10 cellular contexts compared by ENCODE assay signal in the genomic region with DNA sequence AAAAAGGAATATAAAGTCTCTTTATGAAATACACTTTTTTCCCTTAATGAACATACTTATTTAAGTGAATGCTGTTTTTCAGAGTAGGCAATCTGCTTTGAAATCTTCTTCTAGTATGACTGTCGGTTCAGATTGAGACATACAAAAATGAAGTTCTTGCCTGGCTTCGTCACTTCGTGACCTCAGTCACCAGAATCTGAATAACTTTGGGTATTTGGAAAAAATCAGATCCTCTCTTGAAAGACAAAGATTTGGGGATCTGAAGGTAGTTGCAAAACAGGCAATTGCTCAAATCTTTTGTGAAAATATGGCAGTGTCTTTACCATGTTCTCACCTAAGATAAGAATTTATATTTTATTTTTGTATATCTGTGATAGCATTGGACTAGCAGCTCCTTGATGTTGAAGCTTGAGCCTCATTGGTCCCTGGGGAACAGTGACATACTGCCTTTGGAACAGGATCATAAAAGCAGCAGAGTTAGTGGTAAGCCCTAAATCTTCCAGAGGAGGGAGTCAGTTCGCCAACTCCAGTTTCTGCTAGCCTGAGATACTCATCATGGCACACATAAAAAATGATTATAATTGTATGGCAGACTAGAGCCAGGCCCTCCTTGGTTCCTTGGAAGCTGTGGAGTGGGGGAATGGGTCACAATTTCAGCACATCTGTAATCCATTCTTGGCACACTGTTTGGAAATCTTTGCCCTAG. TPM values are rescaled to one million over a fixed set of nuclear protein-coding genes. Genes with fewer than 3 reads are reported as not detected.
DNase-seq lines count a peak whose midpoint lies in the region; ATAC-seq and TF ChIP-seq lines count a peak whose summit lies in the region.
"Had no signal": no experiment of that assay in that cellular context is flagged by ENCODE, and none has a peak within 500 bp of the region (broad histone marks: within the 10 kb centered on the region; RNA-seq: fewer than 3 reads in every experiment).

No MANE protein-coding gene starts in this region.

- H3K27ac ChIP-seq in C4-2B: no peak overlapping the region
- H3K27ac ChIP-seq in gastrocnemius medialis: no peak overlapping the region

- CTCF ChIA-PET in HEK293T (lab: Yijun Ruan, JAX): no interaction called here

- DNase-seq in HEK293T (ENCODE audit: extremely low spot score) (peak; percentile 69), SW480 (ENCODE audit: low spot score) (peak; percentile 25), left colon (no peak), gastrocnemius medialis (no peak), mesenteric fat pad (ENCODE audit: low spot score) (no peak), OCI-M2 (lab: John Stamatoyannopoulos, UW; ENCODE audit: unreplicated experiment) (no peak)
- DNase-seq: activated CD8-positive, alpha-beta memory T cell treated with anti-CD3 and anti-CD28 coated beads, Interleukin-2, amount 10 ng/mL, durations not matched to agents 7 days and 5 days; foreskin melanocyte had no signal

- in situ Hi-C loops in gastrocnemius medialis (cut with MboI; ENCODE audit: low sequenced_read_pairs in 4 of 4): loop anchor here in 2 of 4 donors (10.0 to 25.0 kb wide), 2 partner anchors 1690 to 1697 kb away; a partner anchor contains a TSS

- intact Hi-C loops in left colon (cut with DNase I, micrococcal nuclease): no loop called here
- intact Hi-C loops in gastrocnemius medialis (cut with DNase I; ENCODE audit: low total_unique reads): loop anchor here (5.0 to 10.0 kb wide), 4 partner anchors 68 to 1770 kb away; a partner anchor contains a TSS

- H3K4me3 ChIP-seq in gastrocnemius medialis: no peak overlapping the region

- H3K36me3 ChIP-seq in gastrocnemius medialis: no peaks in the 10 kb centered on the region

- H3K4me1 ChIP-seq in gastrocnemius medialis: peaks cover 28 to 38% of the 10 kb centered on the region in 2 donors

- H3K27me3 ChIP-seq in gastrocnemius medialis: no peaks in the 10 kb centered on the region

- POLR2A ChIA-PET in HEK293T (lab: Yijun Ruan, JAX): no interaction called here

- no peaks in the 10 kb centered on the region for H3K9me3 ChIP-seq in gastrocnemius medialis

- ATAC-seq in left colon: peak; percentile 31
- ATAC-seq in gastrocnemius medialis: no peak
- ATAC-seq in GM18870 (IDR thresholded peaks at IDR 0.05; ENCODE audit: unreplicated experiment): no peak
- ATAC-seq: activated CD8-positive, alpha-beta memory T cell treated with anti-CD3 and anti-CD28 coated beads, Interleukin-2, amount 10 ng/mL, durations not matched to agents 7 days and 5 days had no signal

- TF ChIP-seq CTCF in C4-2B (conservative IDR thresholded peaks at IDR 0.05): peak; percentile 27
- TF ChIP-seq CTCF in gastrocnemius medialis (IDR thresholded peaks at IDR 0.05 in 4 of 5, conservative IDR thresholded peaks at IDR 0.05 in 1 of 5): no peak

- TF ChIP-seq POLR2A in gastrocnemius medialis (IDR thresholded peaks at IDR 0.05): no peak

TF ChIP-seq in HEK293T, 16 proteins besides CTCF, POLR2A, EP300 and RAD21:
- TF ChIP-seq TARDBP (IDR thresholded peaks at IDR 0.05): no peak
- no peak for TF ChIP-seq SP1 (IDR thresholded peaks at IDR 0.05)
- TF ChIP-seq, protein P1, sequence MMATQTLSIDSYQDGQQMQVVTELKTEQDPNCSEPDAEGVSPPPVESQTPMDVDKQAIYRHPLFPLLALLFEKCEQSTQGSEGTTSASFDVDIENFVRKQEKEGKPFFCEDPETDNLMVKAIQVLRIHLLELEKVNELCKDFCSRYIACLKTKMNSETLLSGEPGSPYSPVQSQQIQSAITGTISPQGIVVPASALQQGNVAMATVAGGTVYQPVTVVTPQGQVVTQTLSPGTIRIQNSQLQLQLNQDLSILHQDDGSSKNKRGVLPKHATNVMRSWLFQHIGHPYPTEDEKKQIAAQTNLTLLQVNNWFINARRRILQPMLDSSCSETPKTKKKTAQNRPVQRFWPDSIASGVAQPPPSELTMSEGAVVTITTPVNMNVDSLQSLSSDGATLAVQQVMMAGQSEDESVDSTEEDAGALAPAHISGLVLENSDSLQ (IDR thresholded peaks at IDR 0.05): peak; percentile 88
- no peak for TF ChIP-seq ELF4 (IDR thresholded peaks at IDR 0.05)
- no peak for TF ChIP-seq FOXK2 (IDR thresholded peaks at IDR 0.05)

RNA-seq across cellular contexts. Expression of a gene that starts 4.9 kb away (rescaled TPM):
- 10 to 100 TPM; 55.6 to 60.9 TPM for total RNA-seq in left colon
- total RNA-seq in gastrocnemius medialis: 10 to 100 TPM in 2 of 4 donors, 1 to 10 TPM in 2; 8.4 to 11.9 (median 9.7) TPM
- total RNA-seq in mesenteric fat pad: 30.1 TPM

RNA-seq across cellular contexts. Expression of a gene that starts 5.1 kb away (rescaled TPM):
- total RNA-seq in left colon (under 1 TPM; 0.17 to 0.21 TPM), gastrocnemius medialis (under 1 TPM in 2 of 4 donors, not detected in 2; 0.09 to 0.23 TPM), mesenteric fat pad (not detected)

Comparison
In these comparisons a context has a peak if more than half of its experiments do, and no peak if none do; other contexts are left out.
1. DNase-seq: peak in HEK293T (single experiment) and SW480 (single experiment); none in left colon (0 of 2), gastrocnemius medialis (0 of 2), mesenteric fat pad (single experiment) and OCI-M2 (single experiment).